2 cellular contexts compared by ENCODE assay signal in the genomic region with DNA sequence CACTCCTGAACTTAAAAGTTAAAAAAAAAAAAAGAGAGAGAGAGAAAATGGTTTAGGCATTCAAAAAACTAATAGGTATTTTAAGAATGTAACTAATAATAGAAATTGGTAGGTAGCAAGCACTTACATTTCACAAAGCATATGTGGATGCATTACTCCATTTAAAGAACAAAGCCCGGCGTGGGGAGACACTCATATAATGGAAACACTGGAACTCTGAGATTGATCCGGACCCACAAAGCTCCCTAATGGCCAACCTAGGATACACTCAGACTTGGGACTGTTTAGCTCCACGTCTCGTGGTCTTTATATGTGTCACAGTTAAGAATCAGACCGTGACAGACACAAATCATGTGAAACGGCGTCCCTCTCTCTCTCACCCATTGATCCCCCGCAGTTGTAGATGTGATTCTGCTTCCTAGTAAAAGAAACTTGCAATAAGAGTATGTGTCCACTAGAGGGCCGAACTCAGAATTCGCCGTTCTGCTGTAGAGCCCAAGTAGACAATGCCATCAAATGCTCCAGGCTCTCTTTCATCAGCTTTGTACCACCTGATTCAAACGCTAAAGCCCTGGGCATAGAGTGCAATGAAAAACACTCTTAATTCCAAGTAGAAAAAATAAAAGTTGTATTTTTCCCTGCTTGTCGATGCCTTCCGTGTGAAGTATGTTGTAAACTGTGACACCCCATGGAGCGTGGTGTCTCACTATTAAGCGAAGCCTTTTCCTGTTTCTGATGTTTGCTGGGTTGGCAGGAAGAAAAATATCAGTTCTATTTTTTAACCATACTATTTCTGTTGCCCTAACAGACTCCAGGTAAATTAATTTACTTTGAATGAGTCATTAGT.
TF ChIP-seq lines count a peak whose summit lies in the region.

No MANE protein-coding gene starts in this region.

TF ChIP-seq in GM23338, 12 proteins besides CTCF, POLR2A, EP300 and RAD21:
- 0 out of 2 replicates have a peak, but pooled peaks have one; percentile 22 for TF ChIP-seq CREB1 (CRISPR knock-in tag; IDR thresholded peaks at IDR 0.05; ENCODE audit: low read depth)
- TF ChIP-seq EZH2phosphoT487 (IDR thresholded peaks at IDR 0.05; ENCODE audit: unreplicated experiment): no peak

TF ChIP-seq in IMR-90, 13 proteins besides CTCF, POLR2A, EP300 and RAD21 (continued from another document):
- TF ChIP-seq SMC3 (IDR thresholded peaks at IDR 0.05; ENCODE audit: low read depth, low read length) (peak; percentile 59), MAZ (IDR thresholded peaks at IDR 0.05; ENCODE audit: borderline replicate concordance, low read depth, low read length) (no peak), RFX5 (IDR thresholded peaks at IDR 0.05; ENCODE audit: low read depth, low read length) (no peak)
TF ChIP-seq in IMR-90: peak in this region for 1.
